ENCODE assay signal across 1 cellular context in the genomic region with DNA sequence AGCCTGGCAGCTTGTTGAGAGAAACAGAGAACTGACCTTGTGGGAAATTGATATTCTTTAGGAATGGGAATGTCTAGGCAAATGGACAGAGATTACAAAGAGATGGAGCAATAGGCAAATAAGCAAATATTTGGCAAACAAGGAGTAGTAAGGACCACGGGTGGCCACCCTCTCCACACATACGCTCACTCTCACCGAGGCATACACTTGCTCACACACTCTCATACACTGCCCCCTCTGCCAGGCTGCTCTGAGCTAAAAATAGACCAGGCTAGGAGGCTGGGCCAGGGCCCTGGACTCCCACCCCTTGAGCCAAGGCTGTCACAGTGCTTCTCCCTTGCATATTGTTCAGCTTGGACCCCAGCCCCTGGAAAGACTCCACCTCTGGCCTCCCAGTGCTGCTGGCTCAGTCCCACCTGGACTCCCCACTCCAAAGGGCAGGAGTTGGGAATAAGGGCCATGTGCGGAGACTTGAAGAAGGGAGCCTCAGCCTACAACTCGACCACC.
TF ChIP-seq lines count a peak whose summit lies in the region.

No MANE protein-coding gene starts in this region.

TF ChIP-seq in HepG2, 621 proteins besides CTCF, POLR2A, EP300 and RAD21 (continues in another document):
- no peak for TF ChIP-seq TBP (CRISPR knock-in tag; IDR thresholded peaks at IDR 0.05)
- TF ChIP-seq ZNF501 (CRISPR knock-in tag; IDR thresholded peaks at IDR 0.05) = no peak
- TF ChIP-seq ZNF746 (CRISPR knock-in tag; IDR thresholded peaks at IDR 0.05) = no peak
- TF ChIP-seq SOX6 (IDR thresholded peaks at IDR 0.05) = no peak
- peak; percentile 71 for TF ChIP-seq SOX6 (CRISPR knock-in tag; IDR thresholded peaks at IDR 0.05)
- no peak for TF ChIP-seq MED13 (CRISPR knock-in tag; IDR thresholded peaks at IDR 0.05)
- TF ChIP-seq, protein P1, sequence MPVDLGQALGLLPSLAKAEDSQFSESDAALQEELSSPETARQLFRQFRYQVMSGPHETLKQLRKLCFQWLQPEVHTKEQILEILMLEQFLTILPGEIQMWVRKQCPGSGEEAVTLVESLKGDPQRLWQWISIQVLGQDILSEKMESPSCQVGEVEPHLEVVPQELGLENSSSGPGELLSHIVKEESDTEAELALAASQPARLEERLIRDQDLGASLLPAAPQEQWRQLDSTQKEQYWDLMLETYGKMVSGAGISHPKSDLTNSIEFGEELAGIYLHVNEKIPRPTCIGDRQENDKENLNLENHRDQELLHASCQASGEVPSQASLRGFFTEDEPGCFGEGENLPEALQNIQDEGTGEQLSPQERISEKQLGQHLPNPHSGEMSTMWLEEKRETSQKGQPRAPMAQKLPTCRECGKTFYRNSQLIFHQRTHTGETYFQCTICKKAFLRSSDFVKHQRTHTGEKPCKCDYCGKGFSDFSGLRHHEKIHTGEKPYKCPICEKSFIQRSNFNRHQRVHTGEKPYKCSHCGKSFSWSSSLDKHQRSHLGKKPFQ (CRISPR knock-in tag; IDR thresholded peaks at IDR 0.05; ENCODE audit: insufficient replicate concordance) = no peak
- peak; percentile 83 for TF ChIP-seq BCL6 (CRISPR knock-in tag; IDR thresholded peaks at IDR 0.05)
- TF ChIP-seq KLF9 (CRISPR knock-in tag; IDR thresholded peaks at IDR 0.05; ENCODE audit: low read depth) = no peak
- TF ChIP-seq FOXO1 (CRISPR knock-in tag; IDR thresholded peaks at IDR 0.05) = no peak
- no peak for TF ChIP-seq KDM3A (CRISPR knock-in tag; IDR thresholded peaks at IDR 0.05; ENCODE audit: low read depth)
- no peak for TF ChIP-seq RAD51 (IDR thresholded peaks at IDR 0.05; ENCODE audit: borderline replicate concordance)
- TF ChIP-seq ZNF788 (CRISPR knock-in tag; IDR thresholded peaks at IDR 0.05; ENCODE audit: borderline replicate concordance) = no peak
- TF ChIP-seq ZNF678 (CRISPR knock-in tag; IDR thresholded peaks at IDR 0.05) = no peak
- TF ChIP-seq, protein P2, sequence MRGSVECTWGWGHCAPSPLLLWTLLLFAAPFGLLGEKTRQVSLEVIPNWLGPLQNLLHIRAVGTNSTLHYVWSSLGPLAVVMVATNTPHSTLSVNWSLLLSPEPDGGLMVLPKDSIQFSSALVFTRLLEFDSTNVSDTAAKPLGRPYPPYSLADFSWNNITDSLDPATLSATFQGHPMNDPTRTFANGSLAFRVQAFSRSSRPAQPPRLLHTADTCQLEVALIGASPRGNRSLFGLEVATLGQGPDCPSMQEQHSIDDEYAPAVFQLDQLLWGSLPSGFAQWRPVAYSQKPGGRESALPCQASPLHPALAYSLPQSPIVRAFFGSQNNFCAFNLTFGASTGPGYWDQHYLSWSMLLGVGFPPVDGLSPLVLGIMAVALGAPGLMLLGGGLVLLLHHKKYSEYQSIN (CRISPR knock-in tag; IDR thresholded peaks at IDR 0.05; ENCODE audit: borderline replicate concordance) = no peak
- TF ChIP-seq DNMT1 (CRISPR knock-in tag; IDR thresholded peaks at IDR 0.05) = no peak
- TF ChIP-seq, protein P3, sequence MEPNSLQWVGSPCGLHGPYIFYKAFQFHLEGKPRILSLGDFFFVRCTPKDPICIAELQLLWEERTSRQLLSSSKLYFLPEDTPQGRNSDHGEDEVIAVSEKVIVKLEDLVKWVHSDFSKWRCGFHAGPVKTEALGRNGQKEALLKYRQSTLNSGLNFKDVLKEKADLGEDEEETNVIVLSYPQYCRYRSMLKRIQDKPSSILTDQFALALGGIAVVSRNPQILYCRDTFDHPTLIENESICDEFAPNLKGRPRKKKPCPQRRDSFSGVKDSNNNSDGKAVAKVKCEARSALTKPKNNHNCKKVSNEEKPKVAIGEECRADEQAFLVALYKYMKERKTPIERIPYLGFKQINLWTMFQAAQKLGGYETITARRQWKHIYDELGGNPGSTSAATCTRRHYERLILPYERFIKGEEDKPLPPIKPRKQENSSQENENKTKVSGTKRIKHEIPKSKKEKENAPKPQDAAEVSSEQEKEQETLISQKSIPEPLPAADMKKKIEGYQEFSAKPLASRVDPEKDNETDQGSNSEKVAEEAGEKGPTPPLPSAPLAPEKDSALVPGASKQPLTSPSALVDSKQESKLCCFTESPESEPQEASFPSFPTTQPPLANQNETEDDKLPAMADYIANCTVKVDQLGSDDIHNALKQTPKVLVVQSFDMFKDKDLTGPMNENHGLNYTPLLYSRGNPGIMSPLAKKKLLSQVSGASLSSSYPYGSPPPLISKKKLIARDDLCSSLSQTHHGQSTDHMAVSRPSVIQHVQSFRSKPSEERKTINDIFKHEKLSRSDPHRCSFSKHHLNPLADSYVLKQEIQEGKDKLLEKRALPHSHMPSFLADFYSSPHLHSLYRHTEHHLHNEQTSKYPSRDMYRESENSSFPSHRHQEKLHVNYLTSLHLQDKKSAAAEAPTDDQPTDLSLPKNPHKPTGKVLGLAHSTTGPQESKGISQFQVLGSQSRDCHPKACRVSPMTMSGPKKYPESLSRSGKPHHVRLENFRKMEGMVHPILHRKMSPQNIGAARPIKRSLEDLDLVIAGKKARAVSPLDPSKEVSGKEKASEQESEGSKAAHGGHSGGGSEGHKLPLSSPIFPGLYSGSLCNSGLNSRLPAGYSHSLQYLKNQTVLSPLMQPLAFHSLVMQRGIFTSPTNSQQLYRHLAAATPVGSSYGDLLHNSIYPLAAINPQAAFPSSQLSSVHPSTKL (CRISPR knock-in tag; IDR thresholded peaks at IDR 0.05) = peak; percentile 51
- TF ChIP-seq, protein P4, sequence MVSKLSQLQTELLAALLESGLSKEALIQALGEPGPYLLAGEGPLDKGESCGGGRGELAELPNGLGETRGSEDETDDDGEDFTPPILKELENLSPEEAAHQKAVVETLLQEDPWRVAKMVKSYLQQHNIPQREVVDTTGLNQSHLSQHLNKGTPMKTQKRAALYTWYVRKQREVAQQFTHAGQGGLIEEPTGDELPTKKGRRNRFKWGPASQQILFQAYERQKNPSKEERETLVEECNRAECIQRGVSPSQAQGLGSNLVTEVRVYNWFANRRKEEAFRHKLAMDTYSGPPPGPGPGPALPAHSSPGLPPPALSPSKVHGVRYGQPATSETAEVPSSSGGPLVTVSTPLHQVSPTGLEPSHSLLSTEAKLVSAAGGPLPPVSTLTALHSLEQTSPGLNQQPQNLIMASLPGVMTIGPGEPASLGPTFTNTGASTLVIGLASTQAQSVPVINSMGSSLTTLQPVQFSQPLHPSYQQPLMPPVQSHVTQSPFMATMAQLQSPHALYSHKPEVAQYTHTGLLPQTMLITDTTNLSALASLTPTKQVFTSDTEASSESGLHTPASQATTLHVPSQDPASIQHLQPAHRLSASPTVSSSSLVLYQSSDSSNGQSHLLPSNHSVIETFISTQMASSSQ (IDR thresholded peaks at IDR 0.05; ENCODE audit: low read depth) = no peak
- TF ChIP-seq, protein P4 (CRISPR knock-in tag; IDR thresholded peaks at IDR 0.05; ENCODE audit: borderline replicate concordance) = no peak
- TF ChIP-seq FOXA1 (IDR thresholded peaks at IDR 0.05) = no peak
- TF ChIP-seq FOXA1 (CRISPR knock-in tag; IDR thresholded peaks at IDR 0.05) = peak; percentile 73
- TF ChIP-seq ZNF75D (CRISPR knock-in tag; IDR thresholded peaks at IDR 0.05; ENCODE audit: borderline replicate concordance) = no peak
- TF ChIP-seq, protein P5, sequence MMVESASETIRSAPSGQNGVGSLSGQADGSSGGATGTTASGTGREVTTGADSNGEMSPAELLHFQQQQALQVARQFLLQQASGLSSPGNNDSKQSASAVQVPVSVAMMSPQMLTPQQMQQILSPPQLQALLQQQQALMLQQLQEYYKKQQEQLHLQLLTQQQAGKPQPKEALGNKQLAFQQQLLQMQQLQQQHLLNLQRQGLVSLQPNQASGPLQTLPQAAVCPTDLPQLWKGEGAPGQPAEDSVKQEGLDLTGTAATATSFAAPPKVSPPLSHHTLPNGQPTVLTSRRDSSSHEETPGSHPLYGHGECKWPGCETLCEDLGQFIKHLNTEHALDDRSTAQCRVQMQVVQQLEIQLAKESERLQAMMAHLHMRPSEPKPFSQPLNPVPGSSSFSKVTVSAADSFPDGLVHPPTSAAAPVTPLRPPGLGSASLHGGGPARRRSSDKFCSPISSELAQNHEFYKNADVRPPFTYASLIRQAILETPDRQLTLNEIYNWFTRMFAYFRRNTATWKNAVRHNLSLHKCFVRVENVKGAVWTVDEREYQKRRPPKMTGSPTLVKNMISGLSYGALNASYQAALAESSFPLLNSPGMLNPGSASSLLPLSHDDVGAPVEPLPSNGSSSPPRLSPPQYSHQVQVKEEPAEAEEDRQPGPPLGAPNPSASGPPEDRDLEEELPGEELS (CRISPR knock-in tag; IDR thresholded peaks at IDR 0.05) = peak; percentile 47; the same call in 1 of the 2 replicates
- TF ChIP-seq ZNF24 (IDR thresholded peaks at IDR 0.05) = no peak
- no peak for TF ChIP-seq STAG1 (CRISPR knock-in tag; IDR thresholded peaks at IDR 0.05)
- TF ChIP-seq, protein P6, sequence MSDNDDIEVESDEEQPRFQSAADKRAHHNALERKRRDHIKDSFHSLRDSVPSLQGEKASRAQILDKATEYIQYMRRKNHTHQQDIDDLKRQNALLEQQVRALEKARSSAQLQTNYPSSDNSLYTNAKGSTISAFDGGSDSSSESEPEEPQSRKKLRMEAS (IDR thresholded peaks at IDR 0.05) = no peak
- no peak for TF ChIP-seq HNRNPK (IDR thresholded peaks at IDR 0.05; ENCODE audit: low read depth, low read length, poor library complexity, severe bottlenecking)
- no peak for TF ChIP-seq SKI (IDR thresholded peaks at IDR 0.05; ENCODE audit: partially characterized antibody)
- TF ChIP-seq GATAD1 (CRISPR knock-in tag; IDR thresholded peaks at IDR 0.05) = no peak
- TF ChIP-seq NCOR1 (IDR thresholded peaks at IDR 0.05; ENCODE audit: borderline replicate concordance, low read length) = no peak
- no peak for TF ChIP-seq POLR2AphosphoS5 (IDR thresholded peaks at IDR 0.05; ENCODE audit: low read depth, low read length)
- no peak for TF ChIP-seq ZNF567 (CRISPR knock-in tag; IDR thresholded peaks at IDR 0.05; ENCODE audit: borderline replicate concordance)
- no peak for TF ChIP-seq HIVEP1 (CRISPR knock-in tag; IDR thresholded peaks at IDR 0.05)
- TF ChIP-seq, protein P7, sequence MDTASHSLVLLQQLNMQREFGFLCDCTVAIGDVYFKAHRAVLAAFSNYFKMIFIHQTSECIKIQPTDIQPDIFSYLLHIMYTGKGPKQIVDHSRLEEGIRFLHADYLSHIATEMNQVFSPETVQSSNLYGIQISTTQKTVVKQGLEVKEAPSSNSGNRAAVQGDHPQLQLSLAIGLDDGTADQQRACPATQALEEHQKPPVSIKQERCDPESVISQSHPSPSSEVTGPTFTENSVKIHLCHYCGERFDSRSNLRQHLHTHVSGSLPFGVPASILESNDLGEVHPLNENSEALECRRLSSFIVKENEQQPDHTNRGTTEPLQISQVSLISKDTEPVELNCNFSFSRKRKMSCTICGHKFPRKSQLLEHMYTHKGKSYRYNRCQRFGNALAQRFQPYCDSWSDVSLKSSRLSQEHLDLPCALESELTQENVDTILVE (CRISPR knock-in tag; IDR thresholded peaks at IDR 0.05) = no peak
- TF ChIP-seq, protein P8, sequence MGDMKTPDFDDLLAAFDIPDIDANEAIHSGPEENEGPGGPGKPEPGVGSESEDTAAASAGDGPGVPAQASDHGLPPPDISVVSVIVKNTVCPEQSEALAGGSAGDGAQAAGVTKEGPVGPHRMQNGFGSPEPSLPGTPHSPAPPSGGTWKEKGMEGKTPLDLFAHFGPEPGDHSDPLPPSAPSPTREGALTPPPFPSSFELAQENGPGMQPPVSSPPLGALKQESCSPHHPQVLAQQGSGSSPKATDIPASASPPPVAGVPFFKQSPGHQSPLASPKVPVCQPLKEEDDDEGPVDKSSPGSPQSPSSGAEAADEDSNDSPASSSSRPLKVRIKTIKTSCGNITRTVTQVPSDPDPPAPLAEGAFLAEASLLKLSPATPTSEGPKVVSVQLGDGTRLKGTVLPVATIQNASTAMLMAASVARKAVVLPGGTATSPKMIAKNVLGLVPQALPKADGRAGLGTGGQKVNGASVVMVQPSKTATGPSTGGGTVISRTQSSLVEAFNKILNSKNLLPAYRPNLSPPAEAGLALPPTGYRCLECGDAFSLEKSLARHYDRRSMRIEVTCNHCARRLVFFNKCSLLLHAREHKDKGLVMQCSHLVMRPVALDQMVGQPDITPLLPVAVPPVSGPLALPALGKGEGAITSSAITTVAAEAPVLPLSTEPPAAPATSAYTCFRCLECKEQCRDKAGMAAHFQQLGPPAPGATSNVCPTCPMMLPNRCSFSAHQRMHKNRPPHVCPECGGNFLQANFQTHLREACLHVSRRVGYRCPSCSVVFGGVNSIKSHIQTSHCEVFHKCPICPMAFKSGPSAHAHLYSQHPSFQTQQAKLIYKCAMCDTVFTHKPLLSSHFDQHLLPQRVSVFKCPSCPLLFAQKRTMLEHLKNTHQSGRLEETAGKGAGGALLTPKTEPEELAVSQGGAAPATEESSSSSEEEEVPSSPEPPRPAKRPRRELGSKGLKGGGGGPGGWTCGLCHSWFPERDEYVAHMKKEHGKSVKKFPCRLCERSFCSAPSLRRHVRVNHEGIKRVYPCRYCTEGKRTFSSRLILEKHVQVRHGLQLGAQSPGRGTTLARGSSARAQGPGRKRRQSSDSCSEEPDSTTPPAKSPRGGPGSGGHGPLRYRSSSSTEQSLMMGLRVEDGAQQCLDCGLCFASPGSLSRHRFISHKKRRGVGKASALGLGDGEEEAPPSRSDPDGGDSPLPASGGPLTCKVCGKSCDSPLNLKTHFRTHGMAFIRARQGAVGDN (CRISPR knock-in tag; IDR thresholded peaks at IDR 0.05) = no peak
